ENCODE assay signal across 20 cellular contexts in genomic region chr5:103407399-103407798, GRCh38.
A peak's percentile ranks its signal among the peaks of the same experiment; 100 is the strongest.
DNase-seq lines count a peak whose midpoint lies in the region; ATAC-seq and TF ChIP-seq lines count a peak whose summit lies in the region.
"Had no signal": no experiment of that assay in that cellular context is flagged by ENCODE, and none has a peak within 500 bp of the region (broad histone marks: within the 10 kb centered on the region; RNA-seq: fewer than 3 reads in every experiment).

No MANE protein-coding gene starts in this region.

- DNase-seq in AG08395 (ENCODE audit: low spot score) (peak; percentile 36), GM23338 (ENCODE audit: low spot score) (no peak), iris pigment epithelial cell (ENCODE audit: low read depth) (peak; percentile 38), NCI-H526 treated with DMSO at 0.1 percent for 48 hours (lab: John Stamatoyannopoulos, UW) (no peak), WTC11 (ENCODE audit: low spot score) (no peak)
- no peak for DNase-seq in stimulated activated CD4-positive, alpha-beta T cell treated with anti-CD3 and anti-CD28 coated beads, Interleukin-4, amount 100 ng/mL, for 4 hours
- DNase-seq: BE2C; CD4-positive, CD25-positive, alpha-beta regulatory T cell; COR-L47; DMS 273 treated with DMSO at 0.1 percent for 48 hours; DND-41; Kasumi-1; NCI-H1092 treated with DMSO at 0.1 percent for 48 hours; NCI-H2081 treated with DMSO at 0.1 percent for 48 hours; OCI-M1; RPMI8226; SIG-M5 had no signal

- H3K27ac ChIP-seq in GM23338 (ENCODE audit: low read depth): no peak overlapping the region
- H3K27ac ChIP-seq: 22Rv1 had no signal

- H3K4me1 Mint-ChIP-seq in GM23338 (no peaks in the 10 kb centered on the region), WTC11 (no peaks in the 10 kb centered on the region)
- H3K4me1 Mint-ChIP-seq: CD4-positive, CD25-positive, alpha-beta regulatory T cell had no signal

- H3K4me1 ChIP-seq in GM23338 (ENCODE audit: insufficient read depth): no peaks in the 10 kb centered on the region

- CTCF ChIA-PET in WTC11 (lab: Charles Lee): interaction anchor here (0.8 to 1.9 kb wide), 3 partner anchors 9 to 150 kb away, joined by 3 to 10 read pairs (median 4); no protein-coding TSS in a partner anchor

- no peaks in the 10 kb centered on the region for H4K20me1 ChIP-seq in GM23338 (replicated peaks; ENCODE audit: insufficient read depth)

- H3K27me3 Mint-ChIP-seq in GM23338 (ENCODE audit: insufficient read depth, low read depth, poor library complexity) (no peaks in the 10 kb centered on the region), WTC11 (ENCODE audit: low read depth) (no peaks in the 10 kb centered on the region)

- H3K27ac Mint-ChIP-seq in GM23338 (no peak overlapping the region), WTC11 (no peak overlapping the region)
- H3K27ac Mint-ChIP-seq: CD4-positive, CD25-positive, alpha-beta regulatory T cell had no signal

- peak overlapping the region; percentile 45; the same call in 1 of the 2 replicates for H2AFZ ChIP-seq in GM23338

- H3K9me2 ChIP-seq in GM23338 (ENCODE audit: insufficient read depth): no peaks in the 10 kb centered on the region

- no peaks in the 10 kb centered on the region for H3K36me3 ChIP-seq in GM23338 (ENCODE audit: insufficient read depth)
- H3K36me3 ChIP-seq: BE2C had no signal

- POLR2A ChIA-PET in WTC11 (lab: Charles Lee): no interaction called here

- H3F3A ChIP-seq in GM23338 (replicated peaks; ENCODE audit: low read depth): no peaks in the 10 kb centered on the region

- no peak overlapping the region for H3K4me3 Mint-ChIP-seq in GM23338
- H3K4me3 Mint-ChIP-seq in WTC11: no peak overlapping the region
- H3K4me3 Mint-ChIP-seq: CD4-positive, CD25-positive, alpha-beta regulatory T cell had no signal

- no peaks in the 10 kb centered on the region for H3K9me3 Mint-ChIP-seq in GM23338
- no peaks in the 10 kb centered on the region for H3K9me3 Mint-ChIP-seq in WTC11
- H3K9me3 Mint-ChIP-seq: CD4-positive, CD25-positive, alpha-beta regulatory T cell had no signal

- no peak for ATAC-seq in GM23338
- 0 out of 3 replicates have a peak, but pooled peaks have one; percentile 33 for ATAC-seq in SK-N-SH treated with all-trans-retinoic acid at 6 μM for 48 hours
- no peak for ATAC-seq in HG03139 (IDR thresholded peaks at IDR 0.05; ENCODE audit: unreplicated experiment)
- ATAC-seq in WTC11: no peak

- no peak overlapping the region for H3K4me2 ChIP-seq in GM23338

- no peaks in the 10 kb centered on the region for H3K36me3 Mint-ChIP-seq in GM23338 (ENCODE audit: low read depth)
- no peaks in the 10 kb centered on the region for H3K36me3 Mint-ChIP-seq in WTC11
- H3K36me3 Mint-ChIP-seq: CD4-positive, CD25-positive, alpha-beta regulatory T cell had no signal

- no peak for TF ChIP-seq CTCF in GM23338 (conservative IDR thresholded peaks at IDR 0.05; ENCODE audit: low read depth in 2 of 2)
- TF ChIP-seq CTCF in WTC11 (IDR thresholded peaks at IDR 0.05): no peak

- H3K4me3 ChIP-seq in GM23338: no peak overlapping the region

- no peaks in the 10 kb centered on the region for H3K27me3 ChIP-seq in GM23338 (ENCODE audit: insufficient read depth)
- H3K27me3 ChIP-seq: BE2C had no signal

- H3K79me2 ChIP-seq in GM23338 (replicated peaks; ENCODE audit: insufficient read depth): no peaks in the 10 kb centered on the region

TF ChIP-seq in GM23338, 12 proteins besides CTCF, POLR2A, EP300 and RAD21 (continues in another document):
- TF ChIP-seq NANOG (IDR thresholded peaks at IDR 0.05; ENCODE audit: borderline replicate concordance) (no peak), ZNF331 (CRISPR knock-in tag; IDR thresholded peaks at IDR 0.05; ENCODE audit: low read depth) (no peak), ETS1 (IDR thresholded peaks at IDR 0.05) (no peak), CREB1 (CRISPR knock-in tag; IDR thresholded peaks at IDR 0.05; ENCODE audit: low read depth) (no peak)

TF ChIP-seq in SK-N-SH treated with all-trans-retinoic acid at 6 μM for 48 hours, 23 proteins besides CTCF, POLR2A, EP300 and RAD21:
- TF ChIP-seq ZNF8 (CRISPR knock-in tag; IDR thresholded peaks at IDR 0.05) (no peak), CREB5 (CRISPR knock-in tag; IDR thresholded peaks at IDR 0.05; ENCODE audit: low read depth) (no peak), ZFP3 (CRISPR knock-in tag; IDR thresholded peaks at IDR 0.05) (no peak), CSDC2 (CRISPR knock-in tag; IDR thresholded peaks at IDR 0.05) (no peak), ESRRG (CRISPR knock-in tag; IDR thresholded peaks at IDR 0.05) (no peak), ARNTL (CRISPR knock-in tag; IDR thresholded peaks at IDR 0.05; ENCODE audit: borderline replicate concordance, low read depth) (no peak), SNAI2 (CRISPR knock-in tag; IDR thresholded peaks at IDR 0.05) (no peak), PATZ1 (CRISPR knock-in tag; IDR thresholded peaks at IDR 0.05; ENCODE audit: borderline replicate concordance) (no peak), PPARA (CRISPR knock-in tag; IDR thresholded peaks at IDR 0.05; ENCODE audit: borderline replicate concordance) (no peak)

TF ChIP-seq in WTC11, 78 proteins besides CTCF, POLR2A, EP300 and RAD21:
- no peak for TF ChIP-seq RORB (CRISPR knock-in tag; IDR thresholded peaks at IDR 0.05)
- TF ChIP-seq ZNF416 (CRISPR knock-in tag; IDR thresholded peaks at IDR 0.05): no peak
- TF ChIP-seq USF1 (CRISPR knock-in tag; IDR thresholded peaks at IDR 0.05): no peak
- TF ChIP-seq OVOL2 (CRISPR knock-in tag; IDR thresholded peaks at IDR 0.05; ENCODE audit: borderline replicate concordance): no peak
- TF ChIP-seq USF2 (CRISPR knock-in tag; IDR thresholded peaks at IDR 0.05): no peak
- TF ChIP-seq ZNF423 (CRISPR knock-in tag; IDR thresholded peaks at IDR 0.05): no peak
- no peak for TF ChIP-seq NR2C2 (CRISPR knock-in tag; IDR thresholded peaks at IDR 0.05)
- no peak for TF ChIP-seq GRHL2 (CRISPR knock-in tag; IDR thresholded peaks at IDR 0.05; ENCODE audit: insufficient replicate concordance, severe bottlenecking)
- TF ChIP-seq PRDM15 (CRISPR knock-in tag; IDR thresholded peaks at IDR 0.05): no peak
- TF ChIP-seq CREB1 (CRISPR knock-in tag; IDR thresholded peaks at IDR 0.05): no peak
- TF ChIP-seq ZNF281 (CRISPR knock-in tag; IDR thresholded peaks at IDR 0.05): no peak
- no peak for TF ChIP-seq ZNF396 (CRISPR knock-in tag; IDR thresholded peaks at IDR 0.05; ENCODE audit: borderline replicate concordance)

Comparison
In these comparisons a context has a peak if more than half of its experiments do, and no peak if none do; other contexts are left out.
1. DNase-seq: peak in AG08395 (single experiment) and iris pigment epithelial cell (single experiment); none in GM23338 (single experiment), NCI-H526 treated with DMSO at 0.1 percent for 48 hours (single experiment), stimulated activated CD4-positive, alpha-beta T cell treated with anti-CD3 and anti-CD28 coated beads, Interleukin-4, amount 100 ng/mL, for 4 hours (0 of 2) and WTC11 (single experiment).